Comparison of ENCODE assay signal across 31 cellular contexts in genomic region chr19:28409859-28410258, GRCh38.
"Had no signal": no experiment of that assay in that cellular context is flagged by ENCODE, and none has a peak within 500 bp of the region (broad histone marks: within the 10 kb centered on the region; RNA-seq: fewer than 3 reads in every experiment).

No MANE protein-coding gene starts in this region.

- H3K27ac Mint-ChIP-seq: activated B cell treated with CpG ODN at 0.5 μM for 24 hours; activated CD8-positive, alpha-beta T cell treated with anti-CD3 and anti-CD28 coated beads for 36 hours; activated naive CD4-positive, alpha-beta T cell treated with anti-CD3 and anti-CD28 coated beads for 36 hours; activated naive CD8-positive, alpha-beta T cell; activated T-helper 17 cell treated with anti-CD3 and anti-CD28 coated beads, Interleukin-2, amount 50 U/mL, for 72 hours; dendritic cell treated with granulocyte-macrophage colony-stimulating factor and Interleukin-4, amounts not matched to agents 40 ng/mL and 50 ng/mL, for 4 days; T-helper 17 cell; T-helper 2 cell treated with Interferon-gamma antibody and Interleukin-4, amounts not matched to agents 5 μg/mL and 100 μg/mL, for 36 hours had no signal

- H3K27ac ChIP-seq: brain microvascular endothelial cell, coronary artery, dorsolateral prefrontal cortex, esophagus muscularis mucosa, foreskin keratinocyte, gastrocnemius medialis, heart left ventricle, WERI-Rb-1 had no signal

- H3K36me3 ChIP-seq: brain microvascular endothelial cell, esophagus muscularis mucosa, gastrocnemius medialis, heart left ventricle, WERI-Rb-1 had no signal

- H3K27me3 Mint-ChIP-seq: activated B cell treated with CpG ODN at 0.5 μM for 24 hours; activated CD8-positive, alpha-beta T cell treated with anti-CD3 and anti-CD28 coated beads for 36 hours; central memory CD8-positive, alpha-beta T cell; T-helper 17 cell had no signal

- H3K27me3 ChIP-seq: brain microvascular endothelial cell, foreskin keratinocyte had no signal

- H3K36me3 Mint-ChIP-seq: activated naive CD8-positive, alpha-beta T cell had no signal

- H3K9me3 Mint-ChIP-seq: activated B cell treated with CpG ODN at 0.5 μM for 24 hours; activated CD8-positive, alpha-beta T cell treated with anti-CD3 and anti-CD28 coated beads for 36 hours; activated naive CD4-positive, alpha-beta T cell treated with anti-CD3 and anti-CD28 coated beads for 36 hours; activated T-cell treated with anti-CD3 and anti-CD28 coated beads, Interleukin-2, amount 50 U/mL, for 4 hours; central memory CD8-positive, alpha-beta T cell; dendritic cell treated with granulocyte-macrophage colony-stimulating factor and Interleukin-4, amounts not matched to agents 40 ng/mL and 50 ng/mL, for 4 days; T-helper 2 cell treated with Interferon-gamma antibody and Interleukin-4, amounts not matched to agents 5 μg/mL and 100 μg/mL, for 36 hours had no signal

- H3K4me3 Mint-ChIP-seq: activated B cell treated with CpG ODN at 0.5 μM for 24 hours; activated CD8-positive, alpha-beta T cell treated with anti-CD3 and anti-CD28 coated beads for 36 hours; activated naive CD4-positive, alpha-beta T cell treated with anti-CD3 and anti-CD28 coated beads for 36 hours; activated naive CD8-positive, alpha-beta T cell; activated T-cell treated with anti-CD3 and anti-CD28 coated beads, Interleukin-2, amount 50 U/mL, for 4 hours; activated T-helper 17 cell treated with anti-CD3 and anti-CD28 coated beads, Interleukin-2, amount 50 U/mL, for 72 hours; central memory CD8-positive, alpha-beta T cell; dendritic cell treated with granulocyte-macrophage colony-stimulating factor and Interleukin-4, amounts not matched to agents 40 ng/mL and 50 ng/mL, for 4 days; T-helper 17 cell; T-helper 2 cell treated with Interferon-gamma antibody and Interleukin-4, amounts not matched to agents 5 μg/mL and 100 μg/mL, for 36 hours had no signal

- H3K4me1 Mint-ChIP-seq: activated B cell treated with CpG ODN at 0.5 μM for 24 hours; activated T-helper 17 cell treated with anti-CD3 and anti-CD28 coated beads, Interleukin-2, amount 50 U/mL, for 72 hours; T-helper 17 cell had no signal

- H3K4me1 ChIP-seq: esophagus muscularis mucosa, foreskin keratinocyte, gastrocnemius medialis, heart left ventricle had no signal

- H3K4me3 ChIP-seq: coronary artery, dorsolateral prefrontal cortex, esophagus muscularis mucosa, gastrocnemius medialis, heart left ventricle had no signal

- H3K9me3 ChIP-seq: esophagus muscularis mucosa, gastrocnemius medialis, heart left ventricle had no signal

- DNase-seq: activated B cell treated with CpG ODN at 0.5 μM for 24 hours; activated CD4-positive, alpha-beta T cell treated with anti-CD3 and anti-CD28 coated beads for 48 hours; activated CD4-positive, alpha-beta T cell treated with anti-CD3 and anti-CD28 coated beads, Interleukin-2, amount 50 U/mL, for 1 hour; activated CD4-positive, alpha-beta T cell treated with anti-CD3 and anti-CD28 coated beads, Interleukin-2, amount 50 U/mL, for 48 hours; activated CD8-positive, alpha-beta memory T cell treated with anti-CD3 and anti-CD28 coated beads for 24 hours; activated CD8-positive, alpha-beta T cell treated with anti-CD3 and anti-CD28 coated beads for 36 hours; activated effector memory CD4-positive, alpha-beta T cell treated with Interleukin-2 at 50 U/mL for 16 hours; activated gamma-delta T cell treated with Interleukin-2 at 50 U/mL for 16 hours; activated naive CD4-positive, alpha-beta T cell treated with anti-CD3 and anti-CD28 coated beads for 36 hours; activated T-cell treated with anti-CD3 and anti-CD28 coated beads, Interleukin-2, amount 50 U/mL, for 4 hours; amniotic stem cell; anterior cingulate cortex; brain microvascular endothelial cell; dorsolateral prefrontal cortex; effector memory CD4-positive, alpha-beta T cell; erythroblast; foreskin keratinocyte; gastrocnemius medialis; glutamatergic neuron; heart left ventricle; T-helper 1 cell; T-helper 17 cell; T1000; WERI-Rb-1 had no signal
